8 cellular contexts compared by ENCODE assay signal in the genomic region with DNA sequence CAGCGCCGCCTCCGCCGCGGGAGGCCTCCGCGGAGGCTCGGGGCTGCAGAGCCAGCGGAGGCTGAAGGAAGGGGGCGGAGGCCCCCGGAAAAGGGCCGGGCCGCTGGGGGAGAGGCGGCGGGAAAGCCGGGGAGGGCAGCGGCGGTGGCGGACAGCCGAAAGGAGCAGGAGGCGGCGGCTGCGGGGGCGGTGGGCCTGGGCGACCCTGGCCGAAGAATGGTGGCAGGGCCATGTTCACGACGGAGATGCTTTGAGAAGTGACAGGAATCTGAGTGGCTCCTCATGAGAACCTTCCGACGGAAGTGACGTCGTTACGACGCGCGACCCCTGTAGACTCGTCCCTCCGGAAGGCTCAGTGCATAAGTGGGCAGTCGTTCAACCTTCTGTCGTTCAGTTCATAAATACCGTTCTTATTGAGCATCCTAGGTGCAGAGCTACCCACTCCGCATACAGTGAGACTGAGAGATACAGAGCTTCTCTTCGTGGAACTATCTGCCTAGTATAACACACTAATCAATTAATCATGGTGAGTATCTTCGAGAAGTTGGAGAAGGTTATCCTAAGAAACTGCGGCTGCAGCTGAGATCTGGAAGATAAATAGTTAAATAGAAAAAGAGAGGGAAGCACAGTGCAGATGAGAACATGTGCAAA. TPM values are rescaled to one million over a fixed set of nuclear protein-coding genes. Genes with fewer than 3 reads are reported as not detected.
DNase-seq lines count a peak whose midpoint lies in the region; TF ChIP-seq lines count a peak whose summit lies in the region.

A gene with protein sequence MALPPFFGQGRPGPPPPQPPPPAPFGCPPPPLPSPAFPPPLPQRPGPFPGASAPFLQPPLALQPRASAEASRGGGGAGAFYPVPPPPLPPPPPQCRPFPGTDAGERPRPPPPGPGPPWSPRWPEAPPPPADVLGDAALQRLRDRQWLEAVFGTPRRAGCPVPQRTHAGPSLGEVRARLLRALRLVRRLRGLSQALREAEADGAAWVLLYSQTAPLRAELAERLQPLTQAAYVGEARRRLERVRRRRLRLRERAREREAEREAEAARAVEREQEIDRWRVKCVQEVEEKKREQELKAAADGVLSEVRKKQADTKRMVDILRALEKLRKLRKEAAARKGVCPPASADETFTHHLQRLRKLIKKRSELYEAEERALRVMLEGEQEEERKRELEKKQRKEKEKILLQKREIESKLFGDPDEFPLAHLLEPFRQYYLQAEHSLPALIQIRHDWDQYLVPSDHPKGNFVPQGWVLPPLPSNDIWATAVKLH (minus strand): TSS at position 259 of the 651 bp plus-strand sequence. CDS start 27 bp downstream, at position 232.

- peaks cover 8% of the 10 kb centered on the region for H3K9me3 Mint-ChIP-seq in neural crest cell

- TF ChIP-seq CTCF in foreskin fibroblast (IDR thresholded peaks at IDR 0.05; ENCODE audit: low read depth, low read length) (no peak), neural crest cell (conservative IDR thresholded peaks at IDR 0.05) (no peak)

- H3K27me3 ChIP-seq in H7 (ENCODE audit: control insufficient read depth, insufficient read depth, low read length): no peaks in the 10 kb centered on the region
- no peaks in the 10 kb centered on the region for H3K27me3 ChIP-seq in MG63
- H3K27me3 ChIP-seq in stomach smooth muscle (ENCODE audit: control insufficient read depth in 1 of 2, insufficient read depth in 2 of 2, low read length in 2 of 2): no peaks in the 10 kb centered on the region

- no peaks in the 10 kb centered on the region for H3K27me3 Mint-ChIP-seq in neural crest cell (ENCODE audit: low read depth)

- H3K4me1 Mint-ChIP-seq in neural crest cell: peaks cover 28% of the 10 kb centered on the region

- H3K36me3 Mint-ChIP-seq in neural crest cell (ENCODE audit: low read depth): peaks cover 11% of the 10 kb centered on the region

- H3K4me3 ChIP-seq in H7 (ENCODE audit: insufficient read depth, low read depth, low read length): peak within 1 kb of the TSS; percentile 67
- peak within 1 kb of the TSS; percentile 94 for H3K4me3 ChIP-seq in MG63
- H3K4me3 ChIP-seq in foreskin fibroblast (ENCODE audit: low read depth in 1 of 2, low read length in 2 of 2): peak within 1 kb of the TSS; percentile 82 to 89
- H3K4me3 ChIP-seq in stomach smooth muscle (ENCODE audit: low read length in 2 of 2): peak within 1 kb of the TSS; percentile 83 to 97

- H3K36me3 ChIP-seq in H7 (replicated peaks; ENCODE audit: control insufficient read depth, insufficient read depth, low read length): peaks cover 4% of the 10 kb centered on the region
- peaks cover 27% of the 10 kb centered on the region for H3K36me3 ChIP-seq in MG63
- H3K36me3 ChIP-seq in stomach smooth muscle (ENCODE audit: control insufficient read depth in 2 of 2, insufficient read depth in 2 of 2, low read length in 2 of 2): peaks cover 8 to 11% of the 10 kb centered on the region in 2 donors

- H3K4me1 ChIP-seq in stomach smooth muscle (ENCODE audit: control insufficient read depth, insufficient read depth, low read length): peaks cover 11% of the 10 kb centered on the region

- peak within 1 kb of the TSS; percentile 91 for H3K4me3 Mint-ChIP-seq in neural crest cell

- peak within 1 kb of the TSS; percentile 89 for H3K27ac Mint-ChIP-seq in neural crest cell (ENCODE audit: unreplicated experiment)

- peak within 1 kb of the TSS; percentile 85 to 89 for H3K9ac ChIP-seq in stomach smooth muscle (ENCODE audit: low read length in 2 of 2)

- H3K9me3 ChIP-seq in MG63: peaks cover 6% of the 10 kb centered on the region
- H3K9me3 ChIP-seq in stomach smooth muscle (ENCODE audit: control insufficient read depth in 2 of 2, low read length in 2 of 2): no peaks in the 10 kb centered on the region

- DNase-seq in EL (peak; percentile 91), H7 (peak; percentile 92), MG63 (peak; percentile 87), SHP77 treated with DMSO at 0.1 percent for 48 hours (lab: John Stamatoyannopoulos, UW) (peak; percentile 96), activated gamma-delta T cell (lab: John Stamatoyannopoulos, UW) (peak; percentile 42), foreskin fibroblast (peak; percentile 89 to 96), neural crest cell (ENCODE audit: low read depth, low spot score) (peak; percentile 67)

- H3K27ac ChIP-seq in stomach smooth muscle (ENCODE audit: low read length): peak within 1 kb of the TSS; percentile 71

RNA-seq across cellular contexts. Expression of the gene that starts here (rescaled TPM):
- total RNA-seq in H7 (2014; rRNA removed; shearing (Covaris generic)): 15.5 and 16.1 TPM in 2 replicates
- total RNA-seq in MG63 (2014; rRNA removed; shearing (Covaris generic); ENCODE audit: low replicate concordance): 32.6 and 43.7 TPM in 2 replicates
- 37.0 and 40.8 TPM in 2 replicates for total RNA-seq in neural crest cell

Comparison
In these comparisons a context has a peak if more than half of its experiments do, and no peak if none do; other contexts are left out.
1. Peak in every context shown above with its lines: DNase-seq, H3K4me3 ChIP-seq and H3K27ac ChIP-seq.
2. DNase-seq: peak in every context shown above with its lines; median percentile 96 in SHP77 treated with DMSO at 0.1 percent for 48 hours; 92 in foreskin fibroblast; 92 in H7; 91 in EL; 87 in MG63; 67 in neural crest cell; 42 in activated gamma-delta T cell.